ENCODE assay signal across 15 cellular contexts in the genomic region with DNA sequence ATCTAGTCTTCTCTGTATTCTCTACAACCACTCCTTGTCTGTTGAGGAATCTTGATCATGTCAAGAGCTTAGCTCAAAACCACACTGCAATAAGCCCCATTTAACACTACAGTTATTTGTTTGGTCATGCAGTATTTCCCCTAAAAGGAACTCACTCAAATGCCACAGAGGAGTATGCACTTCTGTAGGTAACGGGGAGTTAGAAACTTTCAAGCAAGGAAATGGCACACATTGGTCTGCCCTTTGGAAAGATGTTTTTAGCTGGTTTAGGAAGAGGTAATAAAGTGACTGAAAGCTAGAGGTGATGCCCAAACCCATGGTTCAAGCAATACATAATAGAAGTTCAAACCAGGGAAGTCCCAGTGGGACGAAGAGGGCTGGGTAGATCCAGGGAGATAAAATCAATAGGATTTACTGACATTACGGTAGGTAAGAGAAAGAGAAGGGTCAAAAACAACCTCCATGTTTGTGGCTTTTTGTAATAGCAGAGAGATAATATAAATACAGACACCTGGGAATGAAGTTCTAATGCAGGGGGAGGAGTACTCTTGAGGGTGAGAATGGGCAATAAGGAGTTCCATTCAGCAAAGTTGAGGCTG. TPM values are rescaled to one million over a fixed set of nuclear protein-coding genes. Genes with fewer than 3 reads are reported as not detected.
DNase-seq lines count a peak whose midpoint lies in the region; TF ChIP-seq lines count a peak whose summit lies in the region.
"Had no signal": no experiment of that assay in that cellular context is flagged by ENCODE, and none has a peak within 500 bp of the region (broad histone marks: within the 10 kb centered on the region; RNA-seq: fewer than 3 reads in every experiment).

No MANE protein-coding gene starts in this region.

- no peak overlapping the region for H3K27ac Mint-ChIP-seq in endodermal cell
- H3K27ac Mint-ChIP-seq: CD4-positive, CD25-positive, alpha-beta regulatory T cell; H9 had no signal

- DNase-seq in SK-MEL-5 (ENCODE audit: low read depth, low spot score) (peak; percentile 3), endodermal cell (peak; percentile 44), sigmoid colon (no peak), transverse colon (no peak), DMS114 treated with DMSO at 0.1 percent for 48 hours (lab: John Stamatoyannopoulos, UW; ENCODE audit: unreplicated experiment) (no peak), NCI-H226 (no peak), retina (no peak)
- DNase-seq: ACHN; CD4-positive, CD25-positive, alpha-beta regulatory T cell; GM23248; H9 had no signal

- H3K4me1 ChIP-seq in endodermal cell (ENCODE audit: control insufficient read depth, insufficient read depth, low read length) = no peaks in the 10 kb centered on the region
- peaks cover 0 to 22% (median 15%) of the 10 kb centered on the region in 4 donors for H3K4me1 ChIP-seq in sigmoid colon
- peaks cover 0 to 6% (median 0%) of the 10 kb centered on the region in 4 donors for H3K4me1 ChIP-seq in transverse colon

- H3K27ac ChIP-seq in endodermal cell (ENCODE audit: low read depth, low read length) = no peak overlapping the region
- peak overlapping the region in 3 of 4 donors; percentile 63 to 79 (median 76) for H3K27ac ChIP-seq in sigmoid colon
- peak overlapping the region in 3 of 4 donors; percentile 25 to 51 (median 40) for H3K27ac ChIP-seq in transverse colon
- H3K27ac ChIP-seq: BLaER1 treated with 17β-estradiol and CSF1 and Interleukin-3, amounts not matched to agents 10 nM and 100 nM; GM23248 had no signal

- no peak for TF ChIP-seq CTCF in endodermal cell (conservative IDR thresholded peaks at IDR 0.05)
- no peak for TF ChIP-seq CTCF in sigmoid colon (IDR thresholded peaks at IDR 0.05)
- no peak for TF ChIP-seq CTCF in transverse colon (IDR thresholded peaks at IDR 0.05)

- H3K9ac ChIP-seq in endodermal cell (ENCODE audit: extremely low read depth, low read length, poor library complexity, severe bottlenecking) = no peak overlapping the region
- H3K9ac ChIP-seq: BLaER1 treated with 17β-estradiol and CSF1 and Interleukin-3, amounts not matched to agents 10 nM and 100 nM; GM23248 had no signal

- TF ChIP-seq EP300 in sigmoid colon (IDR thresholded peaks at IDR 0.05) = no peak
- TF ChIP-seq EP300 in transverse colon (IDR thresholded peaks at IDR 0.05; ENCODE audit: low read depth) = no peak

- H3K36me3 Mint-ChIP-seq in endodermal cell (ENCODE audit: low read depth) = no peaks in the 10 kb centered on the region
- H3K36me3 Mint-ChIP-seq: CD4-positive, CD25-positive, alpha-beta regulatory T cell had no signal

- H3K27me3 Mint-ChIP-seq in endodermal cell (ENCODE audit: insufficient read depth) = no peaks in the 10 kb centered on the region

- no peaks in the 10 kb centered on the region for H3K27me3 ChIP-seq in endodermal cell (ENCODE audit: control insufficient read depth, insufficient read depth, low read length, poor library complexity, severe bottlenecking)
- H3K27me3 ChIP-seq in sigmoid colon = no peaks in the 10 kb centered on the region
- no peaks in the 10 kb centered on the region for H3K27me3 ChIP-seq in transverse colon
- H3K27me3 ChIP-seq: BLaER1 treated with 17β-estradiol and CSF1 and Interleukin-3, amounts not matched to agents 10 nM and 100 nM had no signal

- H3K9me3 Mint-ChIP-seq in endodermal cell = peaks cover 4% of the 10 kb centered on the region

- peaks cover 11% of the 10 kb centered on the region for H3K9me3 ChIP-seq in endodermal cell (ENCODE audit: control insufficient read depth, low read length)
- H3K9me3 ChIP-seq in sigmoid colon = no peaks in the 10 kb centered on the region
- peaks cover 0 to 2% of the 10 kb centered on the region in 2 donors for H3K9me3 ChIP-seq in transverse colon

- intact Hi-C loops in sigmoid colon (cut with DNase I) = no loop called here
- intact Hi-C loops in transverse colon (cut with DNase I; ENCODE audit: low total_unique reads) = no loop called here

- H3K4me3 Mint-ChIP-seq in endodermal cell = no peak overlapping the region
- H3K4me3 Mint-ChIP-seq: CD4-positive, CD25-positive, alpha-beta regulatory T cell; H9 had no signal

- no peak for TF ChIP-seq POLR2A in sigmoid colon (IDR thresholded peaks at IDR 0.05)
- no peak for TF ChIP-seq POLR2A in transverse colon (IDR thresholded peaks at IDR 0.05)

- peaks cover 16% of the 10 kb centered on the region for H3K4me1 Mint-ChIP-seq in endodermal cell
- H3K4me1 Mint-ChIP-seq: CD4-positive, CD25-positive, alpha-beta regulatory T cell had no signal

- in situ Hi-C loops in SK-MEL-5 (cut with HindIII; ENCODE audit: low pct_unique_long_range_greater_than_20kb, low sequenced_read_pairs) = no loop called here
- in situ Hi-C loops in transverse colon (cut with MboI; ENCODE audit: low pct_ligation_motif_present in 1 of 4, low pct_unique_long_range_greater_than_20kb in 1 of 4, low sequenced_read_pairs in 3 of 4) = no loop called here

- no peaks in the 10 kb centered on the region for H3K36me3 ChIP-seq in endodermal cell (ENCODE audit: control insufficient read depth, insufficient read depth, low read length)
- H3K36me3 ChIP-seq in sigmoid colon = no peaks in the 10 kb centered on the region
- no peaks in the 10 kb centered on the region for H3K36me3 ChIP-seq in transverse colon
- H3K36me3 ChIP-seq: BLaER1 treated with 17β-estradiol and CSF1 and Interleukin-3, amounts not matched to agents 10 nM and 100 nM had no signal

- WGBS in endodermal cell (ENCODE audit: insufficient coverage in 1 of 2, insufficient read length in 1 of 2), 2 experiments = 89 to 100% methylated on average over 3 of the region's 3 CpGs
- 87 to 94% methylated on average over 3 of the region's 3 CpGs for WGBS in sigmoid colon, 2 donors
- 81% methylated on average over 3 of the region's 3 CpGs; no CpG with 5 or more reads in 1 of the 2 donors for WGBS in transverse colon (ENCODE audit: low coverage in 1 of 2), 2 donors

- H3K4me3 ChIP-seq in endodermal cell (ENCODE audit: low read length) = no peak overlapping the region
- no peak overlapping the region for H3K4me3 ChIP-seq in sigmoid colon
- no peak overlapping the region for H3K4me3 ChIP-seq in transverse colon
- H3K4me3 ChIP-seq: BLaER1 treated with 17β-estradiol and CSF1 and Interleukin-3, amounts not matched to agents 10 nM and 100 nM had no signal

RNA-seq across cellular contexts. Expression of a gene that starts 42.2 kb away (rescaled TPM):
- not detected in 2 replicates for total RNA-seq in SK-MEL-5 (2014; rRNA removed; shearing (Covaris generic))
- polyA plus RNA-seq in SK-MEL-5 (2015; cell fraction: cytosol; rRNA removed) = not detected in 2 replicates
- polyA plus RNA-seq in SK-MEL-5 (2015; cell fraction: nucleus; rRNA removed) = not detected in 2 replicates
- total RNA-seq in endodermal cell (not detected), sigmoid colon (10 to 100 TPM in 1 of 4 donors, 1 to 10 TPM in 3; 1.7 to 16.1 (median 4.1) TPM), transverse colon (10 to 100 TPM; 17.6 to 21.3 (median 19.9) TPM)
- polyA plus RNA-seq in endodermal cell (2013, experiment 1 of 2) = not detected
- not detected for polyA plus RNA-seq in endodermal cell (2013, experiment 2 of 2)
- 1 to 10 TPM in 2 of 3 donors, under 1 TPM in 1; 0.60 to 4.2 (median 1.6) TPM for polyA plus RNA-seq in sigmoid colon
- total RNA-seq: A172; CD4-positive, CD25-positive, alpha-beta regulatory T cell; Daoy; GM23248; H9; HT1080 had no signal
- polyA plus RNA-seq: CD4-positive, CD25-positive, alpha-beta regulatory T cell; GM23248 had no signal

Comparison
In these comparisons a context has a peak if more than half of its experiments do, and no peak if none do; other contexts are left out.
1. DNase-seq: peak in SK-MEL-5 (single experiment) and endodermal cell (single experiment); none in sigmoid colon (single experiment), transverse colon (single experiment), DMS114 treated with DMSO at 0.1 percent for 48 hours (single experiment), NCI-H226 (single experiment) and retina (single experiment).